In genomic region chr9:135961277-135961705, GRCh38 we compare ENCODE assay signal across 8 cellular contexts.
DNase-seq lines count a peak whose midpoint lies in the region; ATAC-seq lines count a peak whose summit lies in the region.

Gene UBAC1, minus strand, starts transcription at chr9:135961373. Its CDS starts 211 bp downstream, at chr9:135961162.

- DNase-seq in AG08395 (ENCODE audit: low spot score), result peak; percentile 99
- peak; percentile 89 for DNase-seq in NCI-H345 treated with DMSO at 0.1 percent for 48 hours (lab: John Stamatoyannopoulos, UW; ENCODE audit: unreplicated experiment)
- peak; percentile 90 for DNase-seq in activated CD4-positive, CD25-positive, alpha-beta regulatory T cell treated with anti-CD3 and anti-CD28 coated beads, Interleukin-2, amount 50 U/mL, for 16 hours (ENCODE audit: low read depth, low spot score)
- peak; percentile 94 for DNase-seq in central memory CD4-positive, alpha-beta T cell
- DNase-seq in iris pigment epithelial cell (ENCODE audit: low read depth), result peak; percentile 96
- peak; percentile 89 to 91 for DNase-seq in stimulated activated CD4-positive, alpha-beta T cell treated with anti-CD3 and anti-CD28 coated beads, Interleukin-12 subunit alpha, Interleukin-12 subunit beta, amount 100 ng/mL, for 24 hours (ENCODE audit: low read depth in 2 of 2)

- ATAC-seq in GM19023 (IDR thresholded peaks at IDR 0.05; ENCODE audit: unreplicated experiment), result peak; percentile 90
- peak; percentile 87 for ATAC-seq in HG03342 (IDR thresholded peaks at IDR 0.05; ENCODE audit: unreplicated experiment)

Comparison
In these comparisons a context has a peak if more than half of its experiments do, and no peak if none do; other contexts are left out.
1. Peak in every context shown above with its lines: DNase-seq and ATAC-seq.